25 cellular contexts compared by ENCODE assay signal in the genomic region with DNA sequence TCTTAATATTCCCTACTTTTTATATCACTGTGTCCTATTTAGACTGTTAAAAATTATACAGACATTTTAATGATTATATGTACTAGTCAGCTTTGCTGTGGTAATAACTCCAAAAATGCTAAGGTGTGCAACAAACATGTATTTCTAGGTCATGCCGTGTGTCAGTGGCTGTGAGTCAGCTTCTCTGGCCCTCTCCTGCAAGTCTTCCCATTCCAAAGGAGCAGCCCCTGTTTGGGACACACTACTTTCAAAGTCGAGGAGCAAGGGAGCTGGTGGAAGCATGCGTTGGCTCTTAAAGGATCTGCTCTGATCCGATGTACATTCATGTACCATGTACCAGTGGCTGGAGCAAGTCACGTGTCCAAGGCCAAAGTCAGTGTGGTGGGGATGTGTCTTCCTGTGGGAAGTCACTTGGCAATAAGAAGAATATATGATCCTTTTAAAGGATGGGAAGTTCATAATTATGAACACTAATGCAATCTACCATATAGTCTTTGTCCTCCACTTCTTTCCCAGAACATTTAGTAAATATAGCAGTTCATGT. TPM values are rescaled to one million over a fixed set of nuclear protein-coding genes. Genes with fewer than 3 reads are reported as not detected.
A peak's percentile ranks its signal among the peaks of the same experiment; 100 is the strongest.
DNase-seq lines count a peak whose midpoint lies in the region; ATAC-seq, FAIRE-seq and TF ChIP-seq lines count a peak whose summit lies in the region.
"Had no signal": no experiment of that assay in that cellular context is flagged by ENCODE, and none has a peak within 500 bp of the region (broad histone marks: within the 10 kb centered on the region; RNA-seq: fewer than 3 reads in every experiment).

No MANE protein-coding gene starts in this region.

- 68% methylated on average over 5 of the region's 5 CpGs; no CpG with 5 or more reads in 1 of the 2 donors for WGBS in transverse colon (ENCODE audit: low coverage in 1 of 2), 2 donors

- TF ChIP-seq POLR2A in H54 (IDR thresholded peaks at IDR 0.05; ENCODE audit: low read depth, low read length) (no peak), transverse colon (IDR thresholded peaks at IDR 0.05) (no peak)

- H3K4me1 ChIP-seq in transverse colon: peaks cover 0 to 26% (median 11%) of the 10 kb centered on the region in 4 donors
- H3K4me1 ChIP-seq in right atrium auricular region: no peaks in the 10 kb centered on the region
- H3K4me1 ChIP-seq: colonic mucosa had no signal

- H3K27ac ChIP-seq in transverse colon (peak overlapping the region in 3 of 4 donors; percentile 32 to 66 (median 62)), right atrium auricular region (no peak overlapping the region)
- H3K27ac ChIP-seq: C4-2B, colonic mucosa, KMS-11 had no signal

- H3K9me3 ChIP-seq in transverse colon (no peaks in the 10 kb centered on the region), right atrium auricular region (no peaks in the 10 kb centered on the region)
- H3K9me3 ChIP-seq: colonic mucosa, gastroesophageal sphincter had no signal

- H3K4me3 ChIP-seq in transverse colon: no peak overlapping the region
- H3K4me3 ChIP-seq in right atrium auricular region: no peak overlapping the region
- H3K4me3 ChIP-seq: colonic mucosa, gastroesophageal sphincter, smooth muscle cell had no signal

- no peak for TF ChIP-seq EP300 in transverse colon (IDR thresholded peaks at IDR 0.05; ENCODE audit: low read depth)

- H3K36me3 ChIP-seq in transverse colon (no peaks in the 10 kb centered on the region), right atrium auricular region (no peaks in the 10 kb centered on the region)
- H3K36me3 ChIP-seq: colonic mucosa, gastroesophageal sphincter had no signal

- no peak for TF ChIP-seq CTCF in transverse colon (IDR thresholded peaks at IDR 0.05)
- TF ChIP-seq CTCF in right atrium auricular region (IDR thresholded peaks at IDR 0.05): no peak

- peak; percentile 80 for FAIRE-seq in H54 (lab: Jason Lieb, UNC)
- FAIRE-seq: GM19239, islet of Langerhans had no signal

- peak; percentile 23 for DNase-seq in H54 (ENCODE audit: insufficient read length, low spot score)
- DNase-seq in amniotic epithelial cell (ENCODE audit: low read depth): peak; percentile 7
- peak; percentile 89 for DNase-seq in kidney tubule cell (ENCODE audit: low spot score)
- DNase-seq in transverse colon: no peak
- no peak for DNase-seq in right atrium auricular region (ENCODE audit: low spot score)
- no peak for DNase-seq in SIG-M5 treated with dmso at 0.1 percent for 504 hours (lab: John Stamatoyannopoulos, UW; ENCODE audit: unreplicated experiment)
- DNase-seq: activated CD4-positive, alpha-beta T cell treated with anti-CD3 and anti-CD28 coated beads for 48 hours; activated naive CD4-positive, alpha-beta T cell; activated T-cell treated with anti-CD3 and anti-CD28 coated beads, Interleukin-2, amount 50 U/mL, for 48 hours; Calu3; colonic mucosa; effector memory CD4-positive, alpha-beta T cell; MV-4-11; naive B cell; NCI-H146; NCI-H524 treated with DMSO at 0.1 percent for 48 hours; stimulated activated CD4-positive, alpha-beta T cell treated with anti-CD3 and anti-CD28 coated beads, Interleukin-2, amount 100 ng/mL, for 24 hours; T-helper 2 cell had no signal

- in situ Hi-C loops in transverse colon (cut with MboI; ENCODE audit: low pct_ligation_motif_present in 1 of 4, low pct_unique_long_range_greater_than_20kb in 1 of 4, low sequenced_read_pairs in 3 of 4): no loop called here

- intact Hi-C loops in transverse colon (cut with DNase I; ENCODE audit: low total_unique reads): loop anchor here (10.0 kb wide), 1 partner anchor 76 kb away; the partner anchor contains the start of gene INIP

- no peak for ATAC-seq in GM21723 (IDR thresholded peaks at IDR 0.05; ENCODE audit: unreplicated experiment)

- H3K27me3 ChIP-seq in transverse colon (no peaks in the 10 kb centered on the region), right atrium auricular region (no peaks in the 10 kb centered on the region)
- H3K27me3 ChIP-seq: colonic mucosa, gastroesophageal sphincter had no signal

RNA-seq across cellular contexts. Expression of gene SNX30, which starts 39.7 kb away (rescaled TPM):
- total RNA-seq in transverse colon: 10 to 100 TPM; 15.7 to 46.4 (median 45.7) TPM
- total RNA-seq in right atrium auricular region: 1 to 10 TPM; 5.0 to 5.7 TPM

Comparison
In these comparisons a context has a peak if more than half of its experiments do, and no peak if none do; other contexts are left out.
1. DNase-seq: peak in H54 (single experiment), amniotic epithelial cell (single experiment) and kidney tubule cell (single experiment); none in transverse colon (single experiment), right atrium auricular region (single experiment) and SIG-M5 treated with dmso at 0.1 percent for 504 hours (single experiment).
2. H3K27ac ChIP-seq: peak in transverse colon (3 of 4); none in right atrium auricular region (0 of 2).